ENCODE assay signal across 8 cellular contexts in genomic region chr22:37197451-37198289, GRCh38. TPM values are rescaled to one million over a fixed set of nuclear protein-coding genes. Genes with fewer than 3 reads are reported as not detected.
DNase-seq lines count a peak whose midpoint lies in the region; ATAC-seq and TF ChIP-seq lines count a peak whose summit lies in the region.

No MANE protein-coding gene starts in this region.

- no peaks in the 10 kb centered on the region for H3K9me3 ChIP-seq in sigmoid colon

- H3K36me3 ChIP-seq in sigmoid colon, result no peaks in the 10 kb centered on the region

- peak overlapping the region; percentile 83 to 91 for H3K4me3 Mint-ChIP-seq in activated T-cell treated with anti-CD3 and anti-CD28 coated beads, Interleukin-2, amount 50 U/mL, for 72 hours
- peak overlapping the region; percentile 86 for H3K4me3 Mint-ChIP-seq in activated CD8-positive, alpha-beta T cell treated with anti-CD3 and anti-CD28 coated beads for 36 hours

- no peak for TF ChIP-seq POLR2A in sigmoid colon (IDR thresholded peaks at IDR 0.05)

- no peak for DNase-seq in activated T-cell treated with anti-CD3 and anti-CD28 coated beads, Interleukin-2, amount 50 U/mL, for 72 hours
- DNase-seq in activated T-cell treated with anti-CD3 and anti-CD28 coated beads, Interleukin-2, amount 50 U/mL, for 48 hours, result no peak
- peak; percentile 39 for DNase-seq in activated CD8-positive, alpha-beta T cell treated with anti-CD3 and anti-CD28 coated beads for 36 hours
- DNase-seq in Right ventricle myocardium superior, result peak; percentile 66
- DNase-seq in sigmoid colon, result peak; percentile 89
- no peak for DNase-seq in NCI-H446 treated with DMSO at 0.1 percent for 48 hours (lab: John Stamatoyannopoulos, UW)
- DNase-seq in NK-92 treated with Interleukin-12 subunit alpha and Interleukin-12 subunit beta, amount 100 ng/mL, for 24 hours (lab: John Stamatoyannopoulos, UW), result no peak
- no peak for DNase-seq in stimulated activated CD4-positive, alpha-beta T cell treated with anti-CD3 and anti-CD28 coated beads, Interleukin-1b, Interleukin-23, amount 100 ng/mL, for 48 hours

- peak overlapping the region; percentile 89 for H3K27ac Mint-ChIP-seq in activated T-cell treated with anti-CD3 and anti-CD28 coated beads, Interleukin-2, amount 50 U/mL, for 72 hours
- peak overlapping the region; percentile 98 for H3K27ac Mint-ChIP-seq in activated CD8-positive, alpha-beta T cell treated with anti-CD3 and anti-CD28 coated beads for 36 hours

- WGBS in sigmoid colon, 2 donors, result 21 to 65% methylated on average over 12 of the region's 12 CpGs

- H3K4me1 Mint-ChIP-seq in activated T-cell treated with anti-CD3 and anti-CD28 coated beads, Interleukin-2, amount 50 U/mL, for 72 hours (ENCODE audit: low read depth), result peaks cover 74% of the 10 kb centered on the region
- peaks cover 79% of the 10 kb centered on the region for H3K4me1 Mint-ChIP-seq in activated CD8-positive, alpha-beta T cell treated with anti-CD3 and anti-CD28 coated beads for 36 hours (ENCODE audit: low read depth)

- H3K27me3 Mint-ChIP-seq in activated T-cell treated with anti-CD3 and anti-CD28 coated beads, Interleukin-2, amount 50 U/mL, for 72 hours (ENCODE audit: low read depth), result no peaks in the 10 kb centered on the region
- H3K27me3 Mint-ChIP-seq in activated CD8-positive, alpha-beta T cell treated with anti-CD3 and anti-CD28 coated beads for 36 hours, result no peaks in the 10 kb centered on the region

- no peak for ATAC-seq in activated T-cell treated with anti-CD3 and anti-CD28 coated beads, Interleukin-2, amount 50 U/mL, for 72 hours (replicated peaks in 1 of 2)
- ATAC-seq in activated CD8-positive, alpha-beta T cell treated with anti-CD3 and anti-CD28 coated beads for 36 hours, result no peak
- ATAC-seq in Right ventricle myocardium superior (ENCODE audit: poor library complexity), result no peak

- peak overlapping the region in 1 of 4 donors; percentile 60 for H3K4me3 ChIP-seq in sigmoid colon

- intact Hi-C loops in activated CD8-positive, alpha-beta T cell treated with anti-CD3 and anti-CD28 coated beads for 36 hours (cut with micrococcal nuclease), result loop anchor here (2.0 to 10.0 kb wide), 3 partner anchors 31 to 119 kb away; partner anchors contain the start of gene IL2RB
- intact Hi-C loops in Right ventricle myocardium superior (cut with DNase I), result loop anchor here (2.0 to 5.0 kb wide), 2 partner anchors 31 to 415 kb away; no protein-coding TSS in a partner anchor
- intact Hi-C loops in sigmoid colon (cut with DNase I), result loop anchor here (2.0 to 5.0 kb wide), 4 partner anchors 120 to 545 kb away; no protein-coding TSS in a partner anchor

- no peaks in the 10 kb centered on the region for H3K9me3 Mint-ChIP-seq in activated T-cell treated with anti-CD3 and anti-CD28 coated beads, Interleukin-2, amount 50 U/mL, for 72 hours
- peaks cover 2% of the 10 kb centered on the region for H3K9me3 Mint-ChIP-seq in activated CD8-positive, alpha-beta T cell treated with anti-CD3 and anti-CD28 coated beads for 36 hours

- peak overlapping the region; percentile 91 to 97 (median 94) for H3K27ac ChIP-seq in sigmoid colon

- no peak for TF ChIP-seq CTCF in activated CD8-positive, alpha-beta T cell treated with anti-CD3 and anti-CD28 coated beads for 36 hours (IDR thresholded peaks at IDR 0.05)
- TF ChIP-seq CTCF in sigmoid colon (IDR thresholded peaks at IDR 0.05), result no peak

- POLR2A ChIA-PET in activated CD8-positive, alpha-beta T cell treated with anti-CD3 and anti-CD28 coated beads for 36 hours (lab: Charles Lee), result interaction anchor here (0.6 to 3.8 kb wide), 16 partner anchors 8 to 151 kb away, joined by 3 to 18 read pairs (median 5); partner anchors contain the start of genes IL2RB and RAC2

- H3K27me3 ChIP-seq in sigmoid colon, result no peaks in the 10 kb centered on the region

- peaks cover 0 to 45% (median 35%) of the 10 kb centered on the region in 4 donors for H3K4me1 ChIP-seq in sigmoid colon

- CTCF ChIA-PET in activated CD8-positive, alpha-beta T cell treated with anti-CD3 and anti-CD28 coated beads for 36 hours (lab: Charles Lee), result interaction anchor here (0.6 to 5.6 kb wide), 26 partner anchors 8 to 253 kb away, joined by 3 to 102 read pairs (median 5); partner anchors contain the start of gene IL2RB

- TF ChIP-seq EP300 in sigmoid colon (IDR thresholded peaks at IDR 0.05), result peak in 2 of 4 donors; percentile 38 to 72

- peaks cover 0 to 9% of the 10 kb centered on the region in 2 donors for H3K36me3 Mint-ChIP-seq in activated T-cell treated with anti-CD3 and anti-CD28 coated beads, Interleukin-2, amount 50 U/mL, for 72 hours (ENCODE audit: insufficient read depth in 2 of 2)
- peaks cover 5% of the 10 kb centered on the region for H3K36me3 Mint-ChIP-seq in activated CD8-positive, alpha-beta T cell treated with anti-CD3 and anti-CD28 coated beads for 36 hours (ENCODE audit: low read depth)

RNA-seq across cellular contexts. Expression of gene C1QTNF6, which starts 9.6 kb away (rescaled TPM):
- total RNA-seq in activated T-cell treated with anti-CD3 and anti-CD28 coated beads, Interleukin-2, amount 50 U/mL, for 72 hours, result 10 to 100 TPM; 22.7 to 30.0 TPM
- total RNA-seq in activated CD8-positive, alpha-beta T cell treated with anti-CD3 and anti-CD28 coated beads for 36 hours, result 1 to 10 TPM; 6.4 TPM
- 1.5 TPM for total RNA-seq in Right ventricle myocardium superior
- 1 to 10 TPM; 1.1 to 5.5 (median 1.6) TPM for total RNA-seq in sigmoid colon
- 10 to 100 TPM in 1 of 3 donors, 1 to 10 TPM in 2; 1.8 to 12.1 (median 1.8) TPM for polyA plus RNA-seq in sigmoid colon

RNA-seq across cellular contexts. Expression of gene SSTR3, which starts 14.6 kb away (rescaled TPM):
- total RNA-seq in activated T-cell treated with anti-CD3 and anti-CD28 coated beads, Interleukin-2, amount 50 U/mL, for 72 hours, result 10 to 100 TPM in 1 of 2 donors, 1 to 10 TPM in 1; 10.0 to 14.6 TPM
- 1 to 10 TPM; 7.9 to 8.5 TPM for total RNA-seq in activated CD8-positive, alpha-beta T cell treated with anti-CD3 and anti-CD28 coated beads for 36 hours
- not detected for total RNA-seq in Right ventricle myocardium superior
- under 1 TPM in 1 of 4 donors, not detected in 3; 0.36 TPM for total RNA-seq in sigmoid colon
- polyA plus RNA-seq in sigmoid colon, result 1 to 10 TPM in 1 of 3 donors, not detected in 2; 1.7 TPM

RNA-seq across cellular contexts. Expression of gene RAC2, which starts 46.4 kb away (rescaled TPM):
- total RNA-seq in activated T-cell treated with anti-CD3 and anti-CD28 coated beads, Interleukin-2, amount 50 U/mL, for 72 hours, result 100 to 1,000 TPM; 620 to 681 TPM
- total RNA-seq in activated CD8-positive, alpha-beta T cell treated with anti-CD3 and anti-CD28 coated beads for 36 hours, result 100 to 1,000 TPM; 699 to 717 TPM
- 4.1 TPM for total RNA-seq in Right ventricle myocardium superior
- 1 to 10 TPM; 3.0 to 8.0 (median 5.0) TPM for total RNA-seq in sigmoid colon
- polyA plus RNA-seq in sigmoid colon, result 100 to 1,000 TPM in 1 of 3 donors, 10 to 100 TPM in 2; 14.8 to 138 (median 17.4) TPM

RNA-seq across cellular contexts. Expression of gene IL2RB, which starts 48.0 kb away (rescaled TPM):
- 100 to 1,000 TPM; 313 to 440 TPM for total RNA-seq in activated T-cell treated with anti-CD3 and anti-CD28 coated beads, Interleukin-2, amount 50 U/mL, for 72 hours
- total RNA-seq in activated CD8-positive, alpha-beta T cell treated with anti-CD3 and anti-CD28 coated beads for 36 hours, result 100 to 1,000 TPM; 263 to 268 TPM
- 0.75 TPM for total RNA-seq in Right ventricle myocardium superior
- under 1 TPM in 3 of 4 donors, not detected in 1; under 0.01 to 0.33 (median 0.14) TPM for total RNA-seq in sigmoid colon
- 1 to 10 TPM in 1 of 3 donors, under 1 TPM in 2; under 0.01 to 9.7 (median 0.46) TPM for polyA plus RNA-seq in sigmoid colon

Comparison
In these comparisons a context has a peak if more than half of its experiments do, and no peak if none do; other contexts are left out.
1. DNase-seq: peak in activated CD8-positive, alpha-beta T cell treated with anti-CD3 and anti-CD28 coated beads for 36 hours (single experiment), Right ventricle myocardium superior (single experiment) and sigmoid colon (single experiment); none in activated T-cell treated with anti-CD3 and anti-CD28 coated beads, Interleukin-2, amount 50 U/mL, for 72 hours (0 of 2), activated T-cell treated with anti-CD3 and anti-CD28 coated beads, Interleukin-2, amount 50 U/mL, for 48 hours (0 of 2), NCI-H446 treated with DMSO at 0.1 percent for 48 hours (single experiment), NK-92 treated with Interleukin-12 subunit alpha and Interleukin-12 subunit beta, amount 100 ng/mL, for 24 hours (single experiment) and stimulated activated CD4-positive, alpha-beta T cell treated with anti-CD3 and anti-CD28 coated beads, Interleukin-1b, Interleukin-23, amount 100 ng/mL, for 48 hours (single experiment).
2. RNA of gene RAC2, which starts 46.4 kb away (total RNA-seq): 699 to 717 TPM in activated CD8-positive, alpha-beta T cell treated with anti-CD3 and anti-CD28 coated beads for 36 hours and 620 to 681 TPM in activated T-cell treated with anti-CD3 and anti-CD28 coated beads, Interleukin-2, amount 50 U/mL, for 72 hours; 3.0 to 8.0 TPM in sigmoid colon and 4.1 TPM in Right ventricle myocardium superior (single experiment); every median in the first group is over 10 times any median in the second.